Comparison of ENCODE assay signal across 8 cellular contexts in the genomic region with DNA sequence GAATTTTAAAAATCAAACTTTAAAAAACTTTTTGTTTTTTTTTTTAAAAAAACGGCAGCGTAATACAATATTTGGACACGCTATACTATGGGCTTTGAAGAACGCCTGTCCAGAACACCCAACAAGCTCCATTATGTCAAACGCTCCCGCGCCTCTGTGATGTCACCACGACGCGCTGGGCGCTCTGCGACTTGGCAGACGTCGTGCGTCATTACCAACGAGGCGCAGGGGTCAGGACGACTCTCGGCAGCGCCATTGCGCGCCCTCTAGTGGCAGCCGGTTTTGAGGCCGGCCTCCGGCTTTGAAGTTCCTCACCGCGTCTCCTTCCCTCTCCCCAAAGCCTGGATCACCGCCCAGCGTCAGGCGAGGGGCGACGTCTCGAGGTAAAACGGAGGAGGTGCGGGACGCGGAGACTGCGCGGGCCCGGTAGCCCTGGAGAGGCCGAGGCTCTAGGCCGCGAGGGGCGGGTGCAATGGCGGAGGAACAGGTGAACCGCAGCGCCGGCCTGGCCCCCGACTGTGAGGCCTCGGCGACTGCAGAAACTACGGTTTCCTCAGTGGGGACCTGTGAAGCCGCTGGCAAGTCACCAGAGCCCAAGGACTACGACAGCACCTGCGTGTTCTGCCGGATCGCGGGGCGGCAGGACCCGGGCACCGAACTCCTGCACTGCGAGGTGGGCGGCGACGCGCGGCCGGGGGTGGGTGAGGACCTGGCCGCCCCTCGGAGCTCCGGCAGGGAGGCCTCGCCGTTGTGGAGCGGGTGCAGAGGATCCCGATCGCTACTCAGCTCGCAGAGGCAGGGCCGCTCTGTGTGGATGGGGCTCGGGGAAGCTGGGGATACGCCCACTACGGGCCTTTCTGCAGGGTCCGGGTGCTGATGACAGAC. TPM values are rescaled to one million over a fixed set of nuclear protein-coding genes. Genes with fewer than 3 reads are reported as not detected.
DNase-seq lines count a peak whose midpoint lies in the region; ATAC-seq, FAIRE-seq and TF ChIP-seq lines count a peak whose summit lies in the region.

A gene (plus strand): TSS at position 265 of the 885 bp plus-strand sequence. CDS start 208 bp downstream, at position 473.

- no peak; a peak in 1 of 3 replicates for TF ChIP-seq POLR2A in H1 (IDR thresholded peaks at IDR 0.05; ENCODE audit: control extremely low read depth in 1 of 2, low read depth in 2 of 2, low read length in 2 of 2)

- H3K23ac ChIP-seq in H1 (ENCODE audit: insufficient read length): no peak within 1 kb of the TSS

- peaks cover 4% of the 10 kb centered on the region for H3K27me3 Mint-ChIP-seq in memory B cell

- H3K27me3 ChIP-seq in H1 (replicated peaks in 1 of 4; ENCODE audit: control insufficient read depth in 3 of 4, extremely low read depth in 1 of 4, insufficient read depth in 3 of 4, low read length in 3 of 4): no peaks in the 10 kb centered on the region

- peak; percentile 97 for DNase-seq in Caki2 (ENCODE audit: low read depth)
- DNase-seq in HTR-8/SVneo (ENCODE audit: insufficient read length, low spot score): peak; percentile 96
- DNase-seq in NOMO-1 treated with DMSO at 0.1 percent for 48 hours (lab: John Stamatoyannopoulos, UW; ENCODE audit: unreplicated experiment): peak; percentile 95
- DNase-seq in activated CD8-positive, alpha-beta memory T cell treated with anti-CD3 and anti-CD28 coated beads for 48 hours (ENCODE audit: low read depth in 2 of 3, low spot score in 2 of 3): peak; percentile 95 to 99 (median 96)
- DNase-seq in H1 (ENCODE audit: low read depth in 1 of 2, low spot score in 2 of 2): peak; percentile 92 to 99
- DNase-seq in memory B cell (ENCODE audit: low spot score in 2 of 2): peak; percentile 97 to 99
- peak; percentile 97 for DNase-seq in stimulated activated CD8-positive, alpha-beta memory T cell treated with anti-CD3 and anti-CD28 coated beads, Interleukin-12 subunit alpha, Interleukin-12 subunit beta, amount 100 ng/mL, for 24 hours (ENCODE audit: extremely low read depth)

- no peak within 1 kb of the TSS for H2BK20ac ChIP-seq in H1 (ENCODE audit: low read length)

- TF ChIP-seq CTCF in H1 (IDR thresholded peaks at IDR 0.05; ENCODE audit: control extremely low read depth in 1 of 3, insufficient read depth in 1 of 3, low read depth in 1 of 3, low read length in 3 of 3): peak; percentile 86 to 99 (median 95)

- H3K4me1 ChIP-seq in H1 (replicated peaks in 1 of 4; ENCODE audit: control insufficient read depth in 3 of 4, insufficient read depth in 4 of 4, low read length in 3 of 4): peaks cover 0 to 9% (median 5%) of the 10 kb centered on the region in 4 experiments; a peak in 4 of 7 replicates

- peak; percentile 97 for FAIRE-seq in HTR-8/SVneo (lab: Jason Lieb, UNC)
- FAIRE-seq in H1 (lab: Jason Lieb, UNC): peak; percentile 68

- H3K4ac ChIP-seq in H1 (replicated peaks; ENCODE audit: insufficient read length, low read depth, low read length): no peak within 1 kb of the TSS

- H3K36me3 Mint-ChIP-seq in memory B cell: peaks cover 2% of the 10 kb centered on the region

- peaks cover 0 to 11% of the 10 kb centered on the region in 2 experiments; a peak in 1 of 4 replicates for H3K79me2 ChIP-seq in H1 (ENCODE audit: control insufficient read depth in 1 of 2, insufficient read depth in 2 of 2, low read length in 2 of 2)

- H3K4me3 ChIP-seq in H1 (ENCODE audit: extremely low read depth in 1 of 4, insufficient read depth in 2 of 4, low read depth in 3 of 4, low read length in 4 of 4): peak within 1 kb of the TSS; percentile 47 to 94 (median 90)

- peak within 1 kb of the TSS; percentile 43 for H2AFZ ChIP-seq in H1 (ENCODE audit: low read length)

- in situ Hi-C loops in Caki2 (cut with HindIII; ENCODE audit: low pct_unique_long_range_greater_than_20kb, low sequenced_read_pairs): no loop called here

- H4K5ac ChIP-seq in H1 (ENCODE audit: insufficient read length, low read depth, low read length): peak within 1 kb of the TSS; percentile 92

- peak within 1 kb of the TSS; percentile 63 for H3K4me3 Mint-ChIP-seq in memory B cell

- no peaks in the 10 kb centered on the region for H3K9me3 ChIP-seq in H1 (ENCODE audit: insufficient read depth in 2 of 2, low read depth in 1 of 2, low read length in 1 of 2)

- H4K91ac ChIP-seq in H1 (replicated peaks; ENCODE audit: insufficient read length, low read length): peak within 1 kb of the TSS; percentile 46

- peak within 1 kb of the TSS; percentile 92 for H2BK5ac ChIP-seq in H1 (ENCODE audit: low read depth, low read length)

- H3K9ac ChIP-seq in H1 (replicated peaks in 1 of 4; ENCODE audit: extremely low read depth in 1 of 4, low read depth in 3 of 4, low read length in 3 of 4): peak within 1 kb of the TSS; percentile 14 to 87 (median 75); a peak in 6 of 7 replicates

- CTCF ChIA-PET in H1 (lab: Charles Lee; ENCODE audit: partially characterized antibody): interaction anchor here (0.5 to 7.3 kb wide), 55 partner anchors 8 to 1045 kb away, joined by 3 to 77 read pairs (median 4); a partner anchor contains a TSS

- H3K9me3 Mint-ChIP-seq in memory B cell: no peaks in the 10 kb centered on the region

- peaks cover 5% of the 10 kb centered on the region for H3K4me1 Mint-ChIP-seq in memory B cell

- WGBS in H1 (ENCODE audit: extremely low coverage in 1 of 2, insufficient coverage in 1 of 2, insufficient read length in 1 of 2, insufficient replicate concordance in 2 of 2, low coverage in 1 of 2, low lambda C conversion rate in 2 of 2, missing lambda C conversion rate in 1 of 2), 2 experiments: 2% methylated on average over 80 of the region's 82 CpGs; no CpG with 5 or more reads in 1 of the 2 experiments

- no peak within 1 kb of the TSS for H2BK120ac ChIP-seq in H1 (replicated peaks; ENCODE audit: low read depth, low read length)

- H4K8ac ChIP-seq in H1 (ENCODE audit: extremely low read depth, insufficient read depth, low read length): peak within 1 kb of the TSS; percentile 92

- H3K56ac ChIP-seq in H1 (replicated peaks; ENCODE audit: insufficient read length, low read depth, low read length): peak within 1 kb of the TSS; percentile 78

- peak; percentile 95 for ATAC-seq in GM21367 (IDR thresholded peaks at IDR 0.05; ENCODE audit: unreplicated experiment)
- ATAC-seq in memory B cell (ENCODE audit: low read depth): peak; percentile 90

- no peak within 1 kb of the TSS for H2BK12ac ChIP-seq in H1 (ENCODE audit: low read depth, low read length)

- peak in 1 of 2 experiments; percentile 79; a peak in 1 of 3 replicates for TF ChIP-seq EP300 in H1 (IDR thresholded peaks at IDR 0.05; ENCODE audit: borderline replicate concordance in 1 of 2, low read depth in 2 of 2, low read length in 2 of 2)

- H3K14ac ChIP-seq in H1 (ENCODE audit: insufficient read length): no peak within 1 kb of the TSS

- POLR2A ChIA-PET in H1 (lab: Charles Lee; ENCODE audit: partially characterized antibody): interaction anchor here (0.6 to 1.4 kb wide), 8 partner anchors 11 to 176 kb away, joined by 3 to 6 read pairs (median 3); a partner anchor contains a TSS

- H2BK15ac ChIP-seq in H1 (ENCODE audit: low read length): 0 out of 2 replicates have a peak within 1 kb of the TSS, but pooled peaks have one; percentile 61

- H3K27ac Mint-ChIP-seq in memory B cell: no peak within 1 kb of the TSS

- no peak within 1 kb of the TSS for H2AK5ac ChIP-seq in H1 (ENCODE audit: low read depth, low read length)

- no peaks in the 10 kb centered on the region for H3K79me1 ChIP-seq in H1 (ENCODE audit: low read depth, low read length)

- peak within 1 kb of the TSS; percentile 42 to 74 for H3K4me2 ChIP-seq in H1 (ENCODE audit: insufficient read depth in 1 of 2, low read depth in 2 of 2, low read length in 2 of 2)

- peak within 1 kb of the TSS; percentile 81; the same call in 1 of the 2 replicates for H3K18ac ChIP-seq in H1 (ENCODE audit: extremely low read depth, low read length)

- peak; percentile 74 to 75 for TF ChIP-seq RAD21 in H1 (IDR thresholded peaks at IDR 0.05 in 1 of 2, conservative IDR thresholded peaks at IDR 0.05 in 1 of 2; ENCODE audit: low read depth in 2 of 2, low read length in 2 of 2)

- no peaks in the 10 kb centered on the region for H4K20me1 ChIP-seq in H1 (replicated peaks in 1 of 2; ENCODE audit: control insufficient read depth in 1 of 2, insufficient read depth in 2 of 2, low read length in 2 of 2)

- H3K23me2 ChIP-seq in H1 (ENCODE audit: low read depth, low read length): no peaks in the 10 kb centered on the region; the same call in 1 of the 2 replicates

- H3K36me3 ChIP-seq in H1 (ENCODE audit: control insufficient read depth in 2 of 4, insufficient read depth in 4 of 4, low read length in 3 of 4): no peaks in the 10 kb centered on the region

- H3K27ac ChIP-seq in H1 (ENCODE audit: low read depth, low read length): peak within 1 kb of the TSS; percentile 12; the same call in 1 of the 2 replicates

TF ChIP-seq in H1, 55 proteins besides CTCF, POLR2A, EP300 and RAD21 (continues in another document):
- peak; percentile 99 for TF ChIP-seq CREB1 (IDR thresholded peaks at IDR 0.05)
- peak; percentile 97 for TF ChIP-seq TAF7 (optimal IDR thresholded peaks at IDR 0.05; ENCODE audit: borderline replicate concordance, low read depth, low read length)
- TF ChIP-seq, protein P1, sequence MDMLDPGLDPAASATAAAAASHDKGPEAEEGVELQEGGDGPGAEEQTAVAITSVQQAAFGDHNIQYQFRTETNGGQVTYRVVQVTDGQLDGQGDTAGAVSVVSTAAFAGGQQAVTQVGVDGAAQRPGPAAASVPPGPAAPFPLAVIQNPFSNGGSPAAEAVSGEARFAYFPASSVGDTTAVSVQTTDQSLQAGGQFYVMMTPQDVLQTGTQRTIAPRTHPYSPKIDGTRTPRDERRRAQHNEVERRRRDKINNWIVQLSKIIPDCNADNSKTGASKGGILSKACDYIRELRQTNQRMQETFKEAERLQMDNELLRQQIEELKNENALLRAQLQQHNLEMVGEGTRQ (IDR thresholded peaks at IDR 0.05; ENCODE audit: low read length): no peak
- TF ChIP-seq EGR1 (IDR thresholded peaks at IDR 0.05; ENCODE audit: borderline replicate concordance, low read depth, low read length): no peak
- no peak for TF ChIP-seq SUZ12 (IDR thresholded peaks at IDR 0.05; ENCODE audit: low read length)
- TF ChIP-seq JUN (IDR thresholded peaks at IDR 0.05; ENCODE audit: low read depth, low read length): no peak
- TF ChIP-seq KDM5A (IDR thresholded peaks at IDR 0.05; ENCODE audit: low read length): peak; percentile 74

RNA-seq across cellular contexts. Expression of the gene that starts here (rescaled TPM):
- total RNA-seq in Caki2 (2014; rRNA removed; shearing (Covaris generic); ENCODE audit: low replicate concordance): 5.5 and 6.6 TPM in 2 replicates
- total RNA-seq in H1 (2021; fragmentation: NEBNext Ultra II Directional; extraction: Animal tissue kit (Norgen Biotek cat#: 25700)): 7.7 and 7.8 TPM in 2 replicates
- 1.2 and 1.5 TPM in 2 replicates for polyA plus RNA-seq in H1 (2011; rRNA removed)
- polyA plus RNA-seq in H1 (2011; cell fraction: cytosol; rRNA removed): 1.8 TPM
- polyA plus RNA-seq in H1 (2011; cell fraction: nucleus; rRNA removed): 1.0 TPM
- polyA plus RNA-seq in H1 (2012, experiment 1 of 2): 3.5 to 5.6 TPM (median 4.6 TPM) in 4 replicates
- 0.73 TPM for polyA plus RNA-seq in H1 (2012, experiment 2 of 2)
- 4.3 TPM for polyA plus RNA-seq in H1 (2013, experiment 1 of 2)
- 3.9 TPM for polyA plus RNA-seq in H1 (2013, experiment 2 of 2)
- polyA minus RNA-seq in H1 (2011; rRNA and poly(A)+ RNA removed): 0.79 and 2.0 TPM in 2 replicates
- polyA minus RNA-seq in H1 (2011; cell fraction: cytosol; rRNA and poly(A)+ RNA removed): 2.5 TPM
- polyA minus RNA-seq in H1 (2011; cell fraction: nucleus; rRNA and poly(A)+ RNA removed): 3.0 TPM

Comparison
In these comparisons a context has a peak if more than half of its experiments do, and no peak if none do; other contexts are left out.
1. Peak in every context shown above with its lines: DNase-seq, ATAC-seq, H3K4me3 ChIP-seq and H3K27ac ChIP-seq.